Comparison of ENCODE assay signal across 11 cellular contexts in genomic region chr3:100105536-100105935, GRCh38. TPM values are rescaled to one million over a fixed set of nuclear protein-coding genes. Genes with fewer than 3 reads are reported as not detected.
A peak's percentile ranks its signal among the peaks of the same experiment; 100 is the strongest.
DNase-seq lines count a peak whose midpoint lies in the region; ATAC-seq and TF ChIP-seq lines count a peak whose summit lies in the region.
"Had no signal": no experiment of that assay in that cellular context is flagged by ENCODE, and none has a peak within 500 bp of the region (broad histone marks: within the 10 kb centered on the region; RNA-seq: fewer than 3 reads in every experiment).

No MANE protein-coding gene starts in this region.

- H3K4me1 Mint-ChIP-seq in stimulated activated naive CD8-positive, alpha-beta T cell treated with anti-CD3 and anti-CD28 coated beads, Interleukin-15, Interleukin-2, amounts not matched to agents 100 ng/mL and 50 ng/mL, for 24 hours (ENCODE audit: low read depth), result peaks cover 37% of the 10 kb centered on the region
- peaks cover 13% of the 10 kb centered on the region for H3K4me1 Mint-ChIP-seq in CD14-positive monocyte

- H3K27ac Mint-ChIP-seq in stimulated activated naive CD8-positive, alpha-beta T cell treated with anti-CD3 and anti-CD28 coated beads, Interleukin-15, Interleukin-2, amounts not matched to agents 100 ng/mL and 50 ng/mL, for 24 hours, result peak overlapping the region; percentile 88
- peak overlapping the region; percentile 29 to 95 for H3K27ac Mint-ChIP-seq in activated naive CD4-positive, alpha-beta T cell treated with anti-CD3 and anti-CD28 coated beads, Interleukin-2, amount 50 U/mL, for 72 hours
- H3K27ac Mint-ChIP-seq in CD14-positive monocyte, result no peak overlapping the region

- intact Hi-C loops in CD14-positive monocyte (cut with micrococcal nuclease), result loop anchor here in 1 of 2 donors (2.0 kb wide), 1 partner anchor 15 kb away; no protein-coding TSS in a partner anchor

- H3K36me3 Mint-ChIP-seq in stimulated activated naive CD8-positive, alpha-beta T cell treated with anti-CD3 and anti-CD28 coated beads, Interleukin-15, Interleukin-2, amounts not matched to agents 100 ng/mL and 50 ng/mL, for 24 hours (ENCODE audit: low read depth), result peaks cover 39% of the 10 kb centered on the region
- H3K36me3 Mint-ChIP-seq in activated naive CD4-positive, alpha-beta T cell treated with anti-CD3 and anti-CD28 coated beads, Interleukin-2, amount 50 U/mL, for 72 hours, result peaks cover 11% of the 10 kb centered on the region in 2 donors
- no peaks in the 10 kb centered on the region for H3K36me3 Mint-ChIP-seq in CD14-positive monocyte

- ATAC-seq in stimulated activated naive CD8-positive, alpha-beta T cell treated with anti-CD3 and anti-CD28 coated beads, Interleukin-15, Interleukin-2, amounts not matched to agents 100 U/mL and 50 U/mL, for 24 hours, result no peak
- peak; percentile 30 for ATAC-seq in HG03342 (IDR thresholded peaks at IDR 0.05; ENCODE audit: unreplicated experiment)
- peak in 1 of 2 donors; percentile 48 for ATAC-seq in activated naive CD4-positive, alpha-beta T cell treated with anti-CD3 and anti-CD28 coated beads, Interleukin-2, amount 50 U/mL, for 72 hours
- ATAC-seq: left ventricle myocardium superior had no signal

- in situ Hi-C loops in ACHN (cut with HindIII; ENCODE audit: low pct_ligation_motif_present, low pct_unique_long_range_greater_than_20kb, low sequenced_read_pairs), result no loop called here

- H3K27me3 Mint-ChIP-seq in stimulated activated naive CD8-positive, alpha-beta T cell treated with anti-CD3 and anti-CD28 coated beads, Interleukin-15, Interleukin-2, amounts not matched to agents 100 ng/mL and 50 ng/mL, for 24 hours, result no peaks in the 10 kb centered on the region
- peaks cover 0 to 2% (median 0%) of the 10 kb centered on the region in 3 donors for H3K27me3 Mint-ChIP-seq in CD14-positive monocyte (ENCODE audit: low read depth in 3 of 3)

- no peak for DNase-seq in stimulated activated naive CD8-positive, alpha-beta T cell treated with anti-CD3 and anti-CD28 coated beads, Interleukin-15, Interleukin-2, amounts not matched to agents 100 U/mL and 50 U/mL, for 24 hours
- no peak for DNase-seq in activated naive CD4-positive, alpha-beta T cell treated with anti-CD3 and anti-CD28 coated beads, Interleukin-2, amount 50 U/mL, for 72 hours (ENCODE audit: low spot score in 2 of 2)
- DNase-seq in CD14-positive monocyte (ENCODE audit: low spot score) (no peak), GM10266 (ENCODE audit: extremely low spot score) (no peak), NCI-H1436 (lab: John Stamatoyannopoulos, UW) (no peak), ACHN (no peak)
- DNase-seq: aorta, left ventricle myocardium superior, NCI-H1694 had no signal

- peaks cover 4% of the 10 kb centered on the region for H3K9me3 Mint-ChIP-seq in stimulated activated naive CD8-positive, alpha-beta T cell treated with anti-CD3 and anti-CD28 coated beads, Interleukin-15, Interleukin-2, amounts not matched to agents 100 ng/mL and 50 ng/mL, for 24 hours
- H3K9me3 Mint-ChIP-seq in activated naive CD4-positive, alpha-beta T cell treated with anti-CD3 and anti-CD28 coated beads, Interleukin-2, amount 50 U/mL, for 72 hours, result no peaks in the 10 kb centered on the region
- no peaks in the 10 kb centered on the region for H3K9me3 Mint-ChIP-seq in CD14-positive monocyte

- no peak for TF ChIP-seq CTCF in CD14-positive monocyte (IDR thresholded peaks at IDR 0.05)
- no peak for TF ChIP-seq CTCF in GM10266 (IDR thresholded peaks at IDR 0.05; ENCODE audit: control insufficient read depth, insufficient read depth, low read depth, missing control alignments)

- H3K4me3 Mint-ChIP-seq in stimulated activated naive CD8-positive, alpha-beta T cell treated with anti-CD3 and anti-CD28 coated beads, Interleukin-15, Interleukin-2, amounts not matched to agents 100 ng/mL and 50 ng/mL, for 24 hours, result no peak overlapping the region
- H3K4me3 Mint-ChIP-seq in CD14-positive monocyte, result no peak overlapping the region

RNA-seq across cellular contexts. Expression of gene FILIP1L, which starts 8.8 kb away (rescaled TPM):
- total RNA-seq in activated naive CD4-positive, alpha-beta T cell treated with anti-CD3 and anti-CD28 coated beads, Interleukin-2, amount 50 U/mL, for 72 hours, result under 1 TPM; 0.08 to 0.09 TPM
- polyA plus RNA-seq in CD14-positive monocyte, result under 1 TPM; 0.25 to 0.40 TPM

Comparison
In these comparisons a context has a peak if more than half of its experiments do, and no peak if none do; other contexts are left out.
1. H3K27ac Mint-ChIP-seq: peak in stimulated activated naive CD8-positive, alpha-beta T cell treated with anti-CD3 and anti-CD28 coated beads, Interleukin-15, Interleukin-2, amounts not matched to agents 100 ng/mL and 50 ng/mL, for 24 hours (single experiment) and activated naive CD4-positive, alpha-beta T cell treated with anti-CD3 and anti-CD28 coated beads, Interleukin-2, amount 50 U/mL, for 72 hours (2 of 2); none in CD14-positive monocyte (0 of 7).